In genomic region chr13:28492527-28493367, GRCh38 we compare ENCODE assay signal across 10 cellular contexts. TPM values are rescaled to one million over a fixed set of nuclear protein-coding genes. Genes with fewer than 3 reads are reported as not detected.
A peak's percentile ranks its signal among the peaks of the same experiment; 100 is the strongest.
DNase-seq lines count a peak whose midpoint lies in the region; ATAC-seq and TF ChIP-seq lines count a peak whose summit lies in the region.
"Had no signal": no experiment of that assay in that cellular context is flagged by ENCODE, and none has a peak within 500 bp of the region (broad histone marks: within the 10 kb centered on the region; RNA-seq: fewer than 3 reads in every experiment).

No MANE protein-coding gene starts in this region.

- WGBS in thyroid gland, 2 donors, result 59 to 64% methylated on average over 10 of the region's 10 CpGs

- CTCF ChIA-PET in activated CD8-positive, alpha-beta memory T cell treated with anti-CD3 and anti-CD28 coated beads, Interleukin-2, amount 10 ng/mL, durations not matched to agents 7 days and 5 days (lab: Charles Lee), result no interaction called here
- CTCF ChIA-PET in activated CD8-positive, alpha-beta T cell treated with anti-CD3 and anti-CD28 coated beads for 36 hours (lab: Charles Lee), result interaction anchor here (1.2 kb wide), 1 partner anchor 169 kb away, joined by 6 read pairs; no protein-coding TSS in a partner anchor
- CTCF ChIA-PET in HEK293T (lab: Yijun Ruan, JAX), result no interaction called here

- no peaks in the 10 kb centered on the region for H3K36me3 Mint-ChIP-seq in activated CD8-positive, alpha-beta memory T cell treated with anti-CD3 and anti-CD28 coated beads, Interleukin-2, amount 10 ng/mL, durations not matched to agents 7 days and 5 days
- peaks cover 1% of the 10 kb centered on the region for H3K36me3 Mint-ChIP-seq in activated CD8-positive, alpha-beta T cell treated with anti-CD3 and anti-CD28 coated beads for 36 hours (ENCODE audit: low read depth)

- peak overlapping the region; percentile 88 for H3K4me3 ChIP-seq in iPS-20b (ENCODE audit: low read length)
- H3K4me3 ChIP-seq in thyroid gland (replicated peaks in 1 of 3), result no peak overlapping the region

- no peaks in the 10 kb centered on the region for H3K9me3 ChIP-seq in iPS-20b (ENCODE audit: insufficient read depth, low read depth, low read length)
- no peaks in the 10 kb centered on the region for H3K9me3 ChIP-seq in thyroid gland

- H3K4me3 Mint-ChIP-seq in activated CD8-positive, alpha-beta memory T cell treated with anti-CD3 and anti-CD28 coated beads, Interleukin-2, amount 10 ng/mL, durations not matched to agents 7 days and 5 days, result no peak overlapping the region
- H3K4me3 Mint-ChIP-seq in activated CD8-positive, alpha-beta T cell treated with anti-CD3 and anti-CD28 coated beads for 36 hours, result peak overlapping the region; percentile 75

- intact Hi-C loops in activated CD8-positive, alpha-beta T cell treated with anti-CD3 and anti-CD28 coated beads for 36 hours (cut with micrococcal nuclease), result loop anchor here (10.0 kb wide), 1 partner anchor 142 kb away; no protein-coding TSS in a partner anchor
- intact Hi-C loops in thyroid gland (cut with DNase I), result no loop called here

- TF ChIP-seq CTCF in activated CD8-positive, alpha-beta T cell treated with anti-CD3 and anti-CD28 coated beads for 36 hours (IDR thresholded peaks at IDR 0.05), result no peak
- TF ChIP-seq CTCF in thyroid gland (IDR thresholded peaks at IDR 0.05), result no peak

- H3K4me1 ChIP-seq in iPS-20b (ENCODE audit: insufficient read depth, low read length), result peaks cover 51% of the 10 kb centered on the region
- peaks cover 10 to 23% of the 10 kb centered on the region in 2 donors for H3K4me1 ChIP-seq in thyroid gland

- H3K27ac ChIP-seq in iPS-20b (ENCODE audit: low read length), result peak overlapping the region; percentile 17
- no peak overlapping the region for H3K27ac ChIP-seq in thyroid gland

- H3K27ac Mint-ChIP-seq in activated CD8-positive, alpha-beta memory T cell treated with anti-CD3 and anti-CD28 coated beads, Interleukin-2, amount 10 ng/mL, durations not matched to agents 7 days and 5 days, result no peak overlapping the region
- H3K27ac Mint-ChIP-seq in activated CD8-positive, alpha-beta T cell treated with anti-CD3 and anti-CD28 coated beads for 36 hours, result peak overlapping the region; percentile 52

- peak; percentile 70 for DNase-seq in activated CD8-positive, alpha-beta memory T cell treated with anti-CD3 and anti-CD28 coated beads, Interleukin-2, amount 10 ng/mL, durations not matched to agents 7 days and 5 days
- DNase-seq in activated CD8-positive, alpha-beta memory T cell treated with anti-CD3 and anti-CD28 coated beads for 24 hours, result no peak
- peak; percentile 77 for DNase-seq in activated CD8-positive, alpha-beta T cell treated with anti-CD3 and anti-CD28 coated beads for 36 hours
- DNase-seq in stimulated activated naive CD8-positive, alpha-beta T cell treated with anti-CD3 and anti-CD28 coated beads, Interleukin-15, Interleukin-2, amounts not matched to agents 100 U/mL and 50 U/mL, for 24 hours, result peak; percentile 23
- no peak for DNase-seq in HEK293T (ENCODE audit: extremely low spot score)
- no peak for DNase-seq in NCI-H510A (lab: John Stamatoyannopoulos, UW)
- DNase-seq in thyroid gland, result no peak
- DNase-seq: aorta, NCI-H345 had no signal

- peak overlapping the region; percentile 80; the same call in 1 of the 2 replicates for H3K9ac ChIP-seq in iPS-20b (ENCODE audit: low read depth, low read length)

- H3K9me3 Mint-ChIP-seq in activated CD8-positive, alpha-beta memory T cell treated with anti-CD3 and anti-CD28 coated beads, Interleukin-2, amount 10 ng/mL, durations not matched to agents 7 days and 5 days (ENCODE audit: low read depth), result no peaks in the 10 kb centered on the region
- H3K9me3 Mint-ChIP-seq in activated CD8-positive, alpha-beta T cell treated with anti-CD3 and anti-CD28 coated beads for 36 hours, result no peaks in the 10 kb centered on the region

- TF ChIP-seq POLR2A in thyroid gland (IDR thresholded peaks at IDR 0.05), result no peak

- ATAC-seq in activated CD8-positive, alpha-beta memory T cell treated with anti-CD3 and anti-CD28 coated beads, Interleukin-2, amount 10 ng/mL, durations not matched to agents 7 days and 5 days, result peak; percentile 71
- peak; percentile 86 for ATAC-seq in activated CD8-positive, alpha-beta T cell treated with anti-CD3 and anti-CD28 coated beads for 36 hours
- peak; percentile 76 for ATAC-seq in stimulated activated naive CD8-positive, alpha-beta T cell treated with anti-CD3 and anti-CD28 coated beads, Interleukin-15, Interleukin-2, amounts not matched to agents 100 U/mL and 50 U/mL, for 24 hours

- H3K4me1 Mint-ChIP-seq in activated CD8-positive, alpha-beta memory T cell treated with anti-CD3 and anti-CD28 coated beads, Interleukin-2, amount 10 ng/mL, durations not matched to agents 7 days and 5 days, result peaks cover 13% of the 10 kb centered on the region
- peaks cover 30% of the 10 kb centered on the region for H3K4me1 Mint-ChIP-seq in activated CD8-positive, alpha-beta T cell treated with anti-CD3 and anti-CD28 coated beads for 36 hours (ENCODE audit: low read depth)

- POLR2A ChIA-PET in activated CD8-positive, alpha-beta T cell treated with anti-CD3 and anti-CD28 coated beads for 36 hours (lab: Charles Lee), result interaction anchor here (0.8 to 1.0 kb wide), 2 partner anchors 39 to 166 kb away, joined by 3 read pairs; partner anchors contain the start of gene POMP
- POLR2A ChIA-PET in HEK293T (lab: Yijun Ruan, JAX), result interaction anchor here (1.5 kb wide), 1 partner anchor 166 kb away, joined by 8 read pairs; the partner anchor contains the start of gene POMP

- H3K27me3 ChIP-seq in iPS-20b (ENCODE audit: insufficient read depth, low read length) (peaks cover 56% of the 10 kb centered on the region), thyroid gland (peaks cover 22% of the 10 kb centered on the region)

- H3K27me3 Mint-ChIP-seq in activated CD8-positive, alpha-beta memory T cell treated with anti-CD3 and anti-CD28 coated beads, Interleukin-2, amount 10 ng/mL, durations not matched to agents 7 days and 5 days, result peaks cover 70% of the 10 kb centered on the region
- peaks cover 40% of the 10 kb centered on the region for H3K27me3 Mint-ChIP-seq in activated CD8-positive, alpha-beta T cell treated with anti-CD3 and anti-CD28 coated beads for 36 hours

- peaks cover 25% of the 10 kb centered on the region; the same call in 1 of the 2 replicates for H3K36me3 ChIP-seq in iPS-20b (ENCODE audit: insufficient read depth, low read depth, low read length)
- H3K36me3 ChIP-seq in thyroid gland, result no peaks in the 10 kb centered on the region

TF ChIP-seq in HEK293T, 16 proteins besides CTCF, POLR2A, EP300 and RAD21:
- TF ChIP-seq FOXM1 (IDR thresholded peaks at IDR 0.05; ENCODE audit: borderline replicate concordance) (no peak), PKNOX1 (IDR thresholded peaks at IDR 0.05) (no peak), FOXK2 (IDR thresholded peaks at IDR 0.05) (no peak), L3MBTL2 (conservative IDR thresholded peaks at IDR 0.05) (no peak), CTBP1 (IDR thresholded peaks at IDR 0.05; ENCODE audit: borderline replicate concordance) (no peak), BHLHE40 (IDR thresholded peaks at IDR 0.05; ENCODE audit: borderline replicate concordance) (no peak), NFRKB (IDR thresholded peaks at IDR 0.05) (no peak), ELF4 (IDR thresholded peaks at IDR 0.05) (no peak), HDGF (IDR thresholded peaks at IDR 0.05; ENCODE audit: borderline replicate concordance) (no peak)

RNA-seq across cellular contexts. Expression of gene FLT1, which starts 2.2 kb away (rescaled TPM):
- 1 to 10 TPM in 1 of 2 experiments, under 1 TPM in 1; 0.44 to 1.4 TPM for total RNA-seq in activated CD8-positive, alpha-beta memory T cell treated with anti-CD3 and anti-CD28 coated beads, Interleukin-2, amount 10 ng/mL, durations not matched to agents 7 days and 5 days
- total RNA-seq in activated CD8-positive, alpha-beta T cell treated with anti-CD3 and anti-CD28 coated beads for 36 hours, result 1 to 10 TPM; 7.7 to 8.2 TPM
- total RNA-seq in thyroid gland, result 100 to 1,000 TPM in 1 of 4 donors, 10 to 100 TPM in 3; 23.4 to 132 (median 44.4) TPM

Comparison
In these comparisons a context has a peak if more than half of its experiments do, and no peak if none do; other contexts are left out.
1. DNase-seq: peak in activated CD8-positive, alpha-beta memory T cell treated with anti-CD3 and anti-CD28 coated beads, Interleukin-2, amount 10 ng/mL, durations not matched to agents 7 days and 5 days (single experiment), activated CD8-positive, alpha-beta T cell treated with anti-CD3 and anti-CD28 coated beads for 36 hours (single experiment) and stimulated activated naive CD8-positive, alpha-beta T cell treated with anti-CD3 and anti-CD28 coated beads, Interleukin-15, Interleukin-2, amounts not matched to agents 100 U/mL and 50 U/mL, for 24 hours (single experiment); none in activated CD8-positive, alpha-beta memory T cell treated with anti-CD3 and anti-CD28 coated beads for 24 hours (single experiment), HEK293T (single experiment), NCI-H510A (single experiment) and thyroid gland (0 of 2).
2. Peak in every context shown above with its lines, with median percentiles within 50 percentile points of each other: ATAC-seq.